ENCODE assay signal across 25 cellular contexts in genomic region chr15:51089041-51089440, GRCh38. TPM values are rescaled to one million over a fixed set of nuclear protein-coding genes. Genes with fewer than 3 reads are reported as not detected.
"Had no signal": no experiment of that assay in that cellular context is flagged by ENCODE, and none has a peak within 500 bp of the region (broad histone marks: within the 10 kb centered on the region; RNA-seq: fewer than 3 reads in every experiment).

No MANE protein-coding gene starts in this region.

- DNase-seq: islet precursor cell; left ventricle myocardium inferior; mesendoderm; naive B cell; natural killer cell; nephron progenitor cell; occipital lobe; stimulated activated CD4-positive, alpha-beta T cell treated with anti-CD3 and anti-CD28 coated beads, Interleukin-12 subunit alpha, Interleukin-12 subunit beta, amount 100 ng/mL, for 4 hours; stimulated activated CD4-positive, alpha-beta T cell treated with anti-CD3 and anti-CD28 coated beads, Interleukin-15, amount 100 ng/mL, for 24 hours; stimulated activated CD4-positive, alpha-beta T cell treated with anti-CD3 and anti-CD28 coated beads, Interleukin-2, amount 100 ng/mL, for 24 hours; stimulated activated CD4-positive, alpha-beta T cell treated with anti-CD3 and anti-CD28 coated beads, Interleukin-4, amount 100 ng/mL, for 1 hour; stimulated activated naive B cell treated with anti-CD40 and anti-IgM and Interleukin-4, amounts not matched to agents 10 μg/mL and 1 μg/mL and 100 μg/mL, for 72 hours; thyroid gland; trophoblast cell; upper lobe of right lung had no signal

- H3K27me3 ChIP-seq: right atrium auricular region, thyroid gland had no signal

- H3K27ac ChIP-seq: hepatocyte, left ventricle myocardium inferior, neural progenitor cell, neutrophil, parathyroid adenoma, right atrium auricular region, skin epidermis, thyroid gland, upper lobe of right lung had no signal

- H3K4me1 ChIP-seq: neural progenitor cell, parathyroid adenoma had no signal

- ATAC-seq: sciatic nerve; stimulated activated naive B cell treated with anti-CD40 and anti-IgM and Interleukin-4, amounts not matched to agents 10 μg/mL and 1 μg/mL and 100 μg/mL, for 72 hours; upper lobe of right lung had no signal

- H3K9me3 ChIP-seq: left ventricle myocardium inferior, neutrophil, right atrium auricular region, thyroid gland, upper lobe of right lung had no signal

- H3K4me3 ChIP-seq: hepatocyte, left ventricle myocardium inferior, lung, neural progenitor cell, right atrium auricular region, skin epidermis, thyroid gland, upper lobe of right lung had no signal

- FAIRE-seq: urothelium cell line had no signal

- H3K36me3 ChIP-seq: left ventricle myocardium inferior, neural progenitor cell, neutrophil, right atrium auricular region, thyroid gland, upper lobe of right lung had no signal

RNA-seq across cellular contexts. Expression of gene TNFAIP8L3, which starts 5.7 kb away (rescaled TPM):
- total RNA-seq: natural killer cell, progenitor cell of endocrine pancreas had no signal
